4 cellular contexts compared by ENCODE assay signal in the genomic region with DNA sequence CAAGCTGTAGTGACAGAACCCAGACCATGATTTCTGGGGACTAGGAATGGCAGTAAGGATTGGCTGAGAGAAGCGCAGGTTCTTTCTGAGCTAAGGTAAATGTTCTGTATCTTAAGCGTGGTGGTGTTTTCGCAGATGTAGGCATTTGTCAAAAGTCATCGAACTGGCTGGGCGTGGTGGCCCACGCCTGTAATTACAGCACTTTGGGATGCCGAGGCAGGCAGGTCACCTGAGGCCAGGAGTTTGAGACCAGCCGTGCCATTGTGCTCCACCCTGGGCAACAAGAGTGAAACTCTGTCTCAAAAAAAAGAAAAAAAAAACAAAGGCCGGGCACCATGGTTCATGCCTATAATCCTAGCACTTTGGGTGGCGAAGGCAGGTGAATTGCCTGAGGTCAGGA. TPM values are rescaled to one million over a fixed set of nuclear protein-coding genes. Genes with fewer than 3 reads are reported as not detected.
"Had no signal": no experiment of that assay in that cellular context is flagged by ENCODE, and none has a peak within 500 bp of the region (broad histone marks: within the 10 kb centered on the region; RNA-seq: fewer than 3 reads in every experiment).

No MANE protein-coding gene starts in this region.

- ATAC-seq: GM12878 had no signal

- DNase-seq: GDM1, GF-D8 had no signal

- H3K4me3 ChIP-seq: GM12878 had no signal

RNA-seq across cellular contexts. Expression of a gene that starts 40.7 kb away (rescaled TPM):
- total RNA-seq: G401, GM12878 had no signal
